Comparison of ENCODE assay signal across 13 cellular contexts in the genomic region with DNA sequence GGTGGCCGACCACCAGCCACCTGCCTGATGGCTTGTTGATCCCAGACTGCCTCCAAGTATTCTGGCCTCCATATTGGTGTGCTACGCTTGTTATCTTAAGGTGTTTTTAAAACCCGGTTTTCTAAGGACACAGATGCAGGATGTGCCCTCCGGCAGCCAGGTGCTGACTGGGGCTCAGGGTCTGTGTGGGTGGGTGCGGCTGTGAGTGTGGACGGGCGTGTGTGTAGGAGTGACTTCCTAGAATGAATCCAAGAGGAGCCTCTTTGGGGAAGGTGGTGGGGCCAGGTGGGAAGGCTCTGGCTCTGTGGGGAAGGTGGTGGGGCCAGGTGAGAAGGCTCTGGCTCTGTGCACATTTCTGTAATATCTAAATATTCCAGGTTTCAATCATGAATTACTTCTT. TPM values are rescaled to one million over a fixed set of nuclear protein-coding genes. Genes with fewer than 3 reads are reported as not detected.
"Had no signal": no experiment of that assay in that cellular context is flagged by ENCODE, and none has a peak within 500 bp of the region (broad histone marks: within the 10 kb centered on the region; RNA-seq: fewer than 3 reads in every experiment).

No MANE protein-coding gene starts in this region.

- DNase-seq: body of pancreas; central memory CD4-positive, alpha-beta T cell; erythroblast; kidney glomerular epithelial cell; stimulated activated CD4-positive, alpha-beta T cell treated with anti-CD3 and anti-CD28 coated beads, Interleukin-12 subunit alpha, Interleukin-12 subunit beta, amount 100 ng/mL, for 4 hours had no signal

- H3K27ac Mint-ChIP-seq: dendritic cell treated with granulocyte-macrophage colony-stimulating factor and Interleukin-4, amounts not matched to agents 40 ng/mL and 50 ng/mL, for 4 days had no signal

- H3K4me1 ChIP-seq: body of pancreas had no signal

- H3K27ac ChIP-seq: body of pancreas, hepatocyte, testis had no signal

- H3K9me3 Mint-ChIP-seq: dendritic cell treated with granulocyte-macrophage colony-stimulating factor and Interleukin-4, amounts not matched to agents 40 ng/mL and 50 ng/mL, for 4 days; effector memory CD8-positive, alpha-beta T cell had no signal

- H3K4me3 Mint-ChIP-seq: dendritic cell treated with granulocyte-macrophage colony-stimulating factor and Interleukin-4, amounts not matched to agents 40 ng/mL and 50 ng/mL, for 4 days had no signal

- H3K9me3 ChIP-seq: body of pancreas, testis had no signal

- ATAC-seq: body of pancreas had no signal

- H3K4me3 ChIP-seq: body of pancreas, hepatocyte had no signal

RNA-seq across cellular contexts. Expression of a gene that starts 12.8 kb away (rescaled TPM):
- total RNA-seq: hepatocyte; myocyte; T-helper 2 cell treated with Interferon-gamma antibody and Interleukin-4, amounts not matched to agents 100 ng/mL and 5 ng/mL, for 36 hours had no signal

RNA-seq across cellular contexts. Expression of a gene that starts 27.2 kb away (rescaled TPM):
- total RNA-seq: body of pancreas; hepatocyte; myocyte; omental fat pad; T-helper 2 cell treated with Interferon-gamma antibody and Interleukin-4, amounts not matched to agents 100 ng/mL and 5 ng/mL, for 36 hours; testis; urinary bladder had no signal
- polyA plus RNA-seq: hepatocyte, urinary bladder had no signal

RNA-seq across cellular contexts. Expression of a gene that starts 42.2 kb away (rescaled TPM):
- total RNA-seq: body of pancreas; hepatocyte; myocyte; omental fat pad; T-helper 2 cell treated with Interferon-gamma antibody and Interleukin-4, amounts not matched to agents 100 ng/mL and 5 ng/mL, for 36 hours; testis; urinary bladder had no signal
- polyA plus RNA-seq: hepatocyte, urinary bladder had no signal

RNA-seq across cellular contexts. Expression of a gene that starts 57.4 kb away (rescaled TPM):
- total RNA-seq: body of pancreas; hepatocyte; myocyte; omental fat pad; T-helper 2 cell treated with Interferon-gamma antibody and Interleukin-4, amounts not matched to agents 100 ng/mL and 5 ng/mL, for 36 hours; urinary bladder had no signal
- polyA plus RNA-seq: hepatocyte, urinary bladder had no signal
